20 cellular contexts compared by ENCODE assay signal in genomic region chr16:3715430-3715829, GRCh38. TPM values are rescaled to one million over a fixed set of nuclear protein-coding genes. Genes with fewer than 3 reads are reported as not detected.
DNase-seq lines count a peak whose midpoint lies in the region; ATAC-seq and TF ChIP-seq lines count a peak whose summit lies in the region.
"Had no signal": no experiment of that assay in that cellular context is flagged by ENCODE, and none has a peak within 500 bp of the region (broad histone marks: within the 10 kb centered on the region; RNA-seq: fewer than 3 reads in every experiment).

No MANE protein-coding gene starts in this region.

- H4K20me1 ChIP-seq in OCI-LY1 (ENCODE audit: insufficient read depth, low read length) (no peaks in the 10 kb centered on the region), MM.1S (ENCODE audit: insufficient read depth, low read length) (no peaks in the 10 kb centered on the region)

- no peaks in the 10 kb centered on the region for H3K27me3 Mint-ChIP-seq in stimulated activated naive CD8-positive, alpha-beta T cell treated with anti-CD3 and anti-CD28 coated beads, Interleukin-15, Interleukin-2, amounts not matched to agents 100 ng/mL and 50 ng/mL, for 24 hours
- H3K27me3 Mint-ChIP-seq in brain (peaks cover 8% of the 10 kb centered on the region), type B pancreatic cell (no peaks in the 10 kb centered on the region)

- no peak overlapping the region for H3K9ac ChIP-seq in OCI-LY1 (ENCODE audit: low read length)
- H3K9ac ChIP-seq in MM.1S (ENCODE audit: low read length) = no peak overlapping the region

- TF ChIP-seq CTCF in OCI-LY1 (IDR thresholded peaks at IDR 0.05; ENCODE audit: low read length) (no peak), brain (conservative IDR thresholded peaks at IDR 0.05) (no peak), type B pancreatic cell (conservative IDR thresholded peaks at IDR 0.05) (no peak), MM.1S (IDR thresholded peaks at IDR 0.05; ENCODE audit: low read length) (no peak)

- H3K4me3 Mint-ChIP-seq in stimulated activated naive CD8-positive, alpha-beta T cell treated with anti-CD3 and anti-CD28 coated beads, Interleukin-15, Interleukin-2, amounts not matched to agents 100 ng/mL and 50 ng/mL, for 24 hours = peak overlapping the region; percentile 91
- peak overlapping the region; percentile 60 to 90 (median 71) for H3K4me3 Mint-ChIP-seq in brain
- peak overlapping the region; percentile 71 for H3K4me3 Mint-ChIP-seq in type B pancreatic cell

- H3K27ac ChIP-seq in OCI-LY1 (ENCODE audit: low read depth, low read length, poor library complexity, severe bottlenecking) = no peak overlapping the region
- H3K27ac ChIP-seq in caudate nucleus (ENCODE audit: low read depth, low read length) = no peak overlapping the region
- no peak overlapping the region for H3K27ac ChIP-seq in MM.1S (ENCODE audit: low read length)
- H3K27ac ChIP-seq: coronary artery, epithelial cell of prostate, pancreas, SJSA1, thoracic aorta had no signal

- H3K27me3 ChIP-seq in OCI-LY1 (ENCODE audit: insufficient read depth, low read length) = no peaks in the 10 kb centered on the region
- H3K27me3 ChIP-seq in MM.1S (replicated peaks; ENCODE audit: insufficient read depth, low read length) = no peaks in the 10 kb centered on the region
- H3K27me3 ChIP-seq: gastrocnemius medialis, pancreas, SJSA1 had no signal

- peak overlapping the region; percentile 68 for H3K27ac Mint-ChIP-seq in stimulated activated naive CD8-positive, alpha-beta T cell treated with anti-CD3 and anti-CD28 coated beads, Interleukin-15, Interleukin-2, amounts not matched to agents 100 ng/mL and 50 ng/mL, for 24 hours
- H3K27ac Mint-ChIP-seq in brain = peak overlapping the region in 1 of 5 experiments; percentile 62
- no peak overlapping the region for H3K27ac Mint-ChIP-seq in type B pancreatic cell

- DNase-seq in stimulated activated naive CD8-positive, alpha-beta T cell treated with anti-CD3 and anti-CD28 coated beads, Interleukin-15, Interleukin-2, amounts not matched to agents 100 U/mL and 50 U/mL, for 24 hours = no peak
- no peak for DNase-seq in type B pancreatic cell (ENCODE audit: extremely low spot score, unreplicated experiment)
- no peak for DNase-seq in NCI-H1105 treated with DMSO at 0.1 percent for 48 hours (lab: John Stamatoyannopoulos, UW)
- no peak for DNase-seq in caudate nucleus (lab: John Stamatoyannopoulos, UW)
- DNase-seq in MM.1S = no peak
- DNase-seq: activated gamma-delta T cell treated with Interleukin-2 at 50 U/mL for 16 hours; DMS 273 treated with DMSO at 0.1 percent for 48 hours; gastrocnemius medialis; NCI-H2081; NCI-H524; OCI-M1; stimulated activated CD4-positive, alpha-beta T cell treated with anti-CD3 and anti-CD28 coated beads, Interleukin-2, amount 100 ng/mL, for 48 hours had no signal

- H2AFZ ChIP-seq in OCI-LY1 (ENCODE audit: low read length) (no peak overlapping the region), MM.1S (ENCODE audit: low read length) (no peak overlapping the region)

- no peak overlapping the region for H3K4me3 ChIP-seq in OCI-LY1 (ENCODE audit: low read depth, low read length, poor library complexity, severe bottlenecking)
- H3K4me3 ChIP-seq in MM.1S (ENCODE audit: low read length) = no peak overlapping the region
- H3K4me3 ChIP-seq: coronary artery, SJSA1, thoracic aorta had no signal

- H3K4me2 ChIP-seq in OCI-LY1 (ENCODE audit: low read length) (peak overlapping the region; percentile 84; the same call in 1 of the 2 replicates), MM.1S (ENCODE audit: low read depth, low read length) (no peak overlapping the region)

- peaks cover 61% of the 10 kb centered on the region for H3K79me2 ChIP-seq in OCI-LY1 (ENCODE audit: insufficient read depth, low read length)
- H3K79me2 ChIP-seq in MM.1S (ENCODE audit: low read length) = peaks cover 65% of the 10 kb centered on the region

- H3K9me3 ChIP-seq in OCI-LY1 (ENCODE audit: low read length) (no peaks in the 10 kb centered on the region), MM.1S (replicated peaks; ENCODE audit: insufficient read depth, low read length) (no peaks in the 10 kb centered on the region)
- H3K9me3 ChIP-seq: gastrocnemius medialis, pancreas, thoracic aorta had no signal

- peaks cover 45% of the 10 kb centered on the region for H3K36me3 Mint-ChIP-seq in stimulated activated naive CD8-positive, alpha-beta T cell treated with anti-CD3 and anti-CD28 coated beads, Interleukin-15, Interleukin-2, amounts not matched to agents 100 ng/mL and 50 ng/mL, for 24 hours (ENCODE audit: low read depth)
- H3K36me3 Mint-ChIP-seq in brain (peaks cover 14% of the 10 kb centered on the region), type B pancreatic cell (peaks cover 9% of the 10 kb centered on the region)

- H3K36me3 ChIP-seq in OCI-LY1 (ENCODE audit: insufficient read depth, low read length) (peaks cover 21% of the 10 kb centered on the region; the same call in 1 of the 2 replicates), MM.1S (replicated peaks; ENCODE audit: insufficient read depth, low read length) (no peaks in the 10 kb centered on the region)
- H3K36me3 ChIP-seq: gastrocnemius medialis, pancreas, thoracic aorta had no signal

- H3K4me1 ChIP-seq in OCI-LY1 (ENCODE audit: insufficient read depth, low read length, severe bottlenecking) (peaks cover 48% of the 10 kb centered on the region), MM.1S (ENCODE audit: low read length) (peaks cover 4% of the 10 kb centered on the region; the same call in 1 of the 2 replicates)

- ATAC-seq in stimulated activated naive CD8-positive, alpha-beta T cell treated with anti-CD3 and anti-CD28 coated beads, Interleukin-15, Interleukin-2, amounts not matched to agents 100 U/mL and 50 U/mL, for 24 hours = no peak
- ATAC-seq: gastrocnemius medialis, pancreas had no signal

- no peaks in the 10 kb centered on the region for H3K9me2 ChIP-seq in OCI-LY1 (ENCODE audit: low read depth, low read length)
- no peaks in the 10 kb centered on the region for H3K9me2 ChIP-seq in MM.1S (replicated peaks; ENCODE audit: insufficient read depth, low read length)

- no peaks in the 10 kb centered on the region for H3K9me3 Mint-ChIP-seq in stimulated activated naive CD8-positive, alpha-beta T cell treated with anti-CD3 and anti-CD28 coated beads, Interleukin-15, Interleukin-2, amounts not matched to agents 100 ng/mL and 50 ng/mL, for 24 hours
- no peaks in the 10 kb centered on the region for H3K9me3 Mint-ChIP-seq in brain
- H3K9me3 Mint-ChIP-seq in type B pancreatic cell = no peaks in the 10 kb centered on the region

- peaks cover 48% of the 10 kb centered on the region for H3K4me1 Mint-ChIP-seq in stimulated activated naive CD8-positive, alpha-beta T cell treated with anti-CD3 and anti-CD28 coated beads, Interleukin-15, Interleukin-2, amounts not matched to agents 100 ng/mL and 50 ng/mL, for 24 hours (ENCODE audit: low read depth)
- H3K4me1 Mint-ChIP-seq in brain = peaks cover 52% of the 10 kb centered on the region
- peaks cover 31% of the 10 kb centered on the region for H3K4me1 Mint-ChIP-seq in type B pancreatic cell (ENCODE audit: unreplicated experiment)

- no peaks in the 10 kb centered on the region; the same call in 1 of the 2 replicates for H3F3A ChIP-seq in OCI-LY1 (ENCODE audit: insufficient read depth, low read length)
- no peaks in the 10 kb centered on the region for H3F3A ChIP-seq in MM.1S (ENCODE audit: insufficient read depth, low read length)

RNA-seq across cellular contexts. Expression of gene TRAP1, which starts 1.9 kb away (rescaled TPM):
- 80.4 TPM for polyA plus RNA-seq in brain (ENCODE audit: insufficient read depth, low read depth, low replicate concordance)
- total RNA-seq in type B pancreatic cell (ENCODE audit: low replicate concordance) = 132 and 138 TPM in 2 replicates
